15 cellular contexts compared by ENCODE assay signal in genomic region chr9:117718701-117719100, GRCh38. TPM values are rescaled to one million over a fixed set of nuclear protein-coding genes. Genes with fewer than 3 reads are reported as not detected.
DNase-seq lines count a peak whose midpoint lies in the region; ATAC-seq and TF ChIP-seq lines count a peak whose summit lies in the region.
"Had no signal": no experiment of that assay in that cellular context is flagged by ENCODE, and none has a peak within 500 bp of the region (broad histone marks: within the 10 kb centered on the region; RNA-seq: fewer than 3 reads in every experiment).

No MANE protein-coding gene starts in this region.

- no peak overlapping the region for H3K4me3 ChIP-seq in OCI-LY1 (ENCODE audit: low read depth, low read length, poor library complexity, severe bottlenecking)
- peak overlapping the region; percentile 9 for H3K4me3 ChIP-seq in skeletal muscle satellite cell (ENCODE audit: low read length)
- H3K4me3 ChIP-seq: gastrocnemius medialis, mucosa of descending colon, SJCRH30 had no signal

- H3K27me3 ChIP-seq in OCI-LY1 (ENCODE audit: insufficient read depth, low read length) (no peaks in the 10 kb centered on the region), skeletal muscle satellite cell (ENCODE audit: control insufficient read depth, insufficient read depth, low read length) (no peaks in the 10 kb centered on the region)
- H3K27me3 ChIP-seq: gastrocnemius medialis, SJCRH30 had no signal

- H3K27ac ChIP-seq in OCI-LY1 (ENCODE audit: low read depth, low read length, poor library complexity, severe bottlenecking): no peak overlapping the region
- H3K27ac ChIP-seq: SJCRH30 had no signal

- H4K20me1 ChIP-seq in OCI-LY1 (ENCODE audit: insufficient read depth, low read length): no peaks in the 10 kb centered on the region

- no peaks in the 10 kb centered on the region for H3K9me2 ChIP-seq in OCI-LY1 (ENCODE audit: low read depth, low read length)

- H3F3A ChIP-seq in OCI-LY1 (ENCODE audit: insufficient read depth, low read length): no peaks in the 10 kb centered on the region

- no peaks in the 10 kb centered on the region for H3K36me3 Mint-ChIP-seq in mesothelial cell of epicardium
- no peaks in the 10 kb centered on the region for H3K36me3 Mint-ChIP-seq in activated CD8-positive, alpha-beta T cell treated with anti-CD3 and anti-CD28 coated beads for 36 hours (ENCODE audit: low read depth)
- peaks cover 2% of the 10 kb centered on the region for H3K36me3 Mint-ChIP-seq in activated CD8-positive, alpha-beta memory T cell treated with anti-CD3 and anti-CD28 coated beads, Interleukin-2, amount 10 ng/mL, durations not matched to agents 7 days and 5 days

- H3K4me2 ChIP-seq in OCI-LY1 (ENCODE audit: low read length) (peak overlapping the region; percentile 42; the same call in 1 of the 2 replicates), skeletal muscle satellite cell (ENCODE audit: low read length) (peak overlapping the region; percentile 4)

- CTCF ChIA-PET in activated CD8-positive, alpha-beta T cell treated with anti-CD3 and anti-CD28 coated beads for 36 hours (lab: Charles Lee): no interaction called here
- CTCF ChIA-PET in activated CD8-positive, alpha-beta memory T cell treated with anti-CD3 and anti-CD28 coated beads, Interleukin-2, amount 10 ng/mL, durations not matched to agents 7 days and 5 days (lab: Charles Lee): no interaction called here

- H3K4me1 Mint-ChIP-seq in mesothelial cell of epicardium: peaks cover 3% of the 10 kb centered on the region
- H3K4me1 Mint-ChIP-seq in activated CD8-positive, alpha-beta T cell treated with anti-CD3 and anti-CD28 coated beads for 36 hours (ENCODE audit: low read depth): no peaks in the 10 kb centered on the region
- H3K4me1 Mint-ChIP-seq in activated CD8-positive, alpha-beta memory T cell treated with anti-CD3 and anti-CD28 coated beads, Interleukin-2, amount 10 ng/mL, durations not matched to agents 7 days and 5 days: peaks cover 14% of the 10 kb centered on the region

- H3K9me3 ChIP-seq in OCI-LY1 (ENCODE audit: low read length): no peaks in the 10 kb centered on the region
- H3K9me3 ChIP-seq in skeletal muscle satellite cell (replicated peaks; ENCODE audit: low read length): no peaks in the 10 kb centered on the region
- H3K9me3 ChIP-seq: gastrocnemius medialis, mucosa of descending colon, SJCRH30 had no signal

- H3K27ac Mint-ChIP-seq in mesothelial cell of epicardium: no peak overlapping the region
- no peak overlapping the region for H3K27ac Mint-ChIP-seq in activated CD8-positive, alpha-beta T cell treated with anti-CD3 and anti-CD28 coated beads for 36 hours
- H3K27ac Mint-ChIP-seq in activated CD8-positive, alpha-beta memory T cell treated with anti-CD3 and anti-CD28 coated beads, Interleukin-2, amount 10 ng/mL, durations not matched to agents 7 days and 5 days: no peak overlapping the region

- DNase-seq in mesothelial cell of epicardium (ENCODE audit: low spot score in 2 of 2, unreplicated experiment in 2 of 2): no peak
- no peak for DNase-seq in activated CD8-positive, alpha-beta T cell treated with anti-CD3 and anti-CD28 coated beads for 36 hours
- DNase-seq in activated CD8-positive, alpha-beta memory T cell treated with anti-CD3 and anti-CD28 coated beads, Interleukin-2, amount 10 ng/mL, durations not matched to agents 7 days and 5 days: no peak
- DNase-seq: activated T-cell treated with anti-CD3 and anti-CD28 coated beads for 4 hours; effector memory CD4-positive, alpha-beta T cell; gastrocnemius medialis; NCI-H1417 treated with DMSO at 0.1 percent for 48 hours; NCI-H526 treated with DMSO at 0.1 percent for 48 hours; retina had no signal

- POLR2A ChIA-PET in activated CD8-positive, alpha-beta T cell treated with anti-CD3 and anti-CD28 coated beads for 36 hours (lab: Charles Lee): no interaction called here

- H2AFZ ChIP-seq in OCI-LY1 (ENCODE audit: low read length): no peak overlapping the region

- intact Hi-C loops in activated CD8-positive, alpha-beta T cell treated with anti-CD3 and anti-CD28 coated beads for 36 hours (cut with micrococcal nuclease): no loop called here

- H3K79me2 ChIP-seq in OCI-LY1 (ENCODE audit: insufficient read depth, low read length): no peaks in the 10 kb centered on the region

- no peak overlapping the region for H3K9ac ChIP-seq in OCI-LY1 (ENCODE audit: low read length)
- H3K9ac ChIP-seq in skeletal muscle satellite cell (ENCODE audit: low read depth, low read length): peak overlapping the region; percentile 37

- H3K9me3 Mint-ChIP-seq in mesothelial cell of epicardium: no peaks in the 10 kb centered on the region
- H3K9me3 Mint-ChIP-seq in activated CD8-positive, alpha-beta T cell treated with anti-CD3 and anti-CD28 coated beads for 36 hours: no peaks in the 10 kb centered on the region
- peaks cover 4% of the 10 kb centered on the region for H3K9me3 Mint-ChIP-seq in activated CD8-positive, alpha-beta memory T cell treated with anti-CD3 and anti-CD28 coated beads, Interleukin-2, amount 10 ng/mL, durations not matched to agents 7 days and 5 days (ENCODE audit: low read depth)

- no peak for TF ChIP-seq CTCF in OCI-LY1 (IDR thresholded peaks at IDR 0.05; ENCODE audit: low read length)
- no peak for TF ChIP-seq CTCF in mesothelial cell of epicardium (IDR thresholded peaks at IDR 0.05; ENCODE audit: unreplicated experiment)
- no peak for TF ChIP-seq CTCF in activated CD8-positive, alpha-beta T cell treated with anti-CD3 and anti-CD28 coated beads for 36 hours (IDR thresholded peaks at IDR 0.05)

- no peaks in the 10 kb centered on the region for H3K36me3 ChIP-seq in OCI-LY1 (ENCODE audit: insufficient read depth, low read length)
- peaks cover 31% of the 10 kb centered on the region for H3K36me3 ChIP-seq in skeletal muscle satellite cell (ENCODE audit: insufficient read depth, low read length)
- H3K36me3 ChIP-seq: gastrocnemius medialis, SJCRH30 had no signal

- H3K4me1 ChIP-seq in OCI-LY1 (ENCODE audit: insufficient read depth, low read length, severe bottlenecking): peaks cover 16% of the 10 kb centered on the region
- H3K4me1 ChIP-seq in skeletal muscle satellite cell (ENCODE audit: control insufficient read depth, insufficient read depth, low read length): peaks cover 38% of the 10 kb centered on the region
- H3K4me1 ChIP-seq: SJCRH30 had no signal

- ATAC-seq in GM19328 (IDR thresholded peaks at IDR 0.05; ENCODE audit: unreplicated experiment): peak; percentile 3
- peak; percentile 1 for ATAC-seq in HG02884 (IDR thresholded peaks at IDR 0.05; ENCODE audit: unreplicated experiment)
- ATAC-seq in activated CD8-positive, alpha-beta T cell treated with anti-CD3 and anti-CD28 coated beads for 36 hours: no peak
- ATAC-seq in activated CD8-positive, alpha-beta memory T cell treated with anti-CD3 and anti-CD28 coated beads, Interleukin-2, amount 10 ng/mL, durations not matched to agents 7 days and 5 days: no peak

- H3K27me3 Mint-ChIP-seq in mesothelial cell of epicardium (ENCODE audit: low read depth): peaks cover 30% of the 10 kb centered on the region
- no peaks in the 10 kb centered on the region for H3K27me3 Mint-ChIP-seq in activated CD8-positive, alpha-beta T cell treated with anti-CD3 and anti-CD28 coated beads for 36 hours
- H3K27me3 Mint-ChIP-seq in activated CD8-positive, alpha-beta memory T cell treated with anti-CD3 and anti-CD28 coated beads, Interleukin-2, amount 10 ng/mL, durations not matched to agents 7 days and 5 days: peaks cover 26% of the 10 kb centered on the region

- H3K4me3 Mint-ChIP-seq in mesothelial cell of epicardium: no peak overlapping the region
- H3K4me3 Mint-ChIP-seq in activated CD8-positive, alpha-beta T cell treated with anti-CD3 and anti-CD28 coated beads for 36 hours: no peak overlapping the region
- H3K4me3 Mint-ChIP-seq in activated CD8-positive, alpha-beta memory T cell treated with anti-CD3 and anti-CD28 coated beads, Interleukin-2, amount 10 ng/mL, durations not matched to agents 7 days and 5 days: no peak overlapping the region

RNA-seq across cellular contexts. Expression of gene TLR4, which starts 14.5 kb away (rescaled TPM):
- total RNA-seq in skeletal muscle satellite cell (2012; rRNA removed): 7.2 and 9.6 TPM in 2 replicates
- total RNA-seq in mesothelial cell of epicardium: 0.66 to 1.7 TPM (median 0.78 TPM) in 3 replicates
- total RNA-seq in activated CD8-positive, alpha-beta T cell treated with anti-CD3 and anti-CD28 coated beads for 36 hours: not detected
- total RNA-seq in activated CD8-positive, alpha-beta memory T cell treated with anti-CD3 and anti-CD28 coated beads, Interleukin-2, amount 10 ng/mL, durations not matched to agents 7 days and 5 days: not detected

Comparison
In these comparisons a context has a peak if more than half of its experiments do, and no peak if none do; other contexts are left out.
1. ATAC-seq: peak in GM19328 (single experiment) and HG02884 (single experiment); none in activated CD8-positive, alpha-beta T cell treated with anti-CD3 and anti-CD28 coated beads for 36 hours (single experiment) and activated CD8-positive, alpha-beta memory T cell treated with anti-CD3 and anti-CD28 coated beads, Interleukin-2, amount 10 ng/mL, durations not matched to agents 7 days and 5 days (single experiment).